In genomic region chr12:57216014-57216891, GRCh38 we compare ENCODE assay signal across 8 cellular contexts. TPM values are rescaled to one million over a fixed set of nuclear protein-coding genes. Genes with fewer than 3 reads are reported as not detected.
DNase-seq lines count a peak whose midpoint lies in the region; ATAC-seq, FAIRE-seq and TF ChIP-seq lines count a peak whose summit lies in the region.

Gene NXPH4, plus strand, starts transcription at chr12:57216794. Its CDS starts 176 bp downstream, at chr12:57216970.

- H3K36me3 Mint-ChIP-seq in osteocyte (ENCODE audit: unreplicated experiment), result no peaks in the 10 kb centered on the region

- peaks cover 9% of the 10 kb centered on the region for H3K27me3 Mint-ChIP-seq in osteocyte (ENCODE audit: unreplicated experiment)

- no peaks in the 10 kb centered on the region for H3K36me3 ChIP-seq in endothelial cell of umbilical vein (ENCODE audit: control insufficient read depth in 2 of 2, extremely low read depth in 1 of 2, insufficient read depth in 2 of 2, low read length in 2 of 2)

- no peak within 1 kb of the TSS for H3K9ac ChIP-seq in endothelial cell of umbilical vein (replicated peaks; ENCODE audit: extremely low read depth, insufficient read depth, low read length)

- H3K4me2 ChIP-seq in endothelial cell of umbilical vein (ENCODE audit: insufficient read depth, low read length), result no peak within 1 kb of the TSS

- TF ChIP-seq POLR2A in endothelial cell of umbilical vein (IDR thresholded peaks at IDR 0.05; ENCODE audit: low read depth, low read length), result no peak

- POLR2A ChIA-PET in endothelial cell of umbilical vein (lab: Charles Lee), result interaction anchor here (0.6 kb wide), 1 partner anchor 10 kb away, joined by 4 read pairs; no protein-coding TSS in a partner anchor

- H3K4me3 ChIP-seq in GM08714 (ENCODE audit: low read length) (peak within 1 kb of the TSS; percentile 35; the same call in 1 of the 2 replicates), endothelial cell of umbilical vein (replicated peaks in 1 of 3; ENCODE audit: insufficient read depth in 1 of 3, low read depth in 1 of 3, low read length in 3 of 3) (peak within 1 kb of the TSS in 1 of 3 experiments; percentile 22)

- dilution Hi-C loops in endothelial cell of umbilical vein (cut with MboI; ENCODE audit: extremely low pct_ligation_motif_present, low sequenced_read_pairs), result no loop called here

- no peak within 1 kb of the TSS for H3K27ac ChIP-seq in endothelial cell of umbilical vein (ENCODE audit: insufficient read depth, low read depth, low read length)

- H4K20me1 ChIP-seq in endothelial cell of umbilical vein (replicated peaks; ENCODE audit: control insufficient read depth, extremely low read depth, insufficient read depth, low read length), result no peaks in the 10 kb centered on the region

- FAIRE-seq in endothelial cell of umbilical vein (lab: Jason Lieb, UNC), result no peak

- no peaks in the 10 kb centered on the region for H3K9me3 ChIP-seq in endothelial cell of umbilical vein (replicated peaks; ENCODE audit: control insufficient read depth, insufficient read depth, low read length)

- no peaks in the 10 kb centered on the region for H3K9me1 ChIP-seq in endothelial cell of umbilical vein (replicated peaks; ENCODE audit: control insufficient read depth, extremely low read depth, insufficient read depth, low read length)

- no TSS peak for BruUV-seq in endothelial cell of umbilical vein (replicated peaks; lab: Mats Ljungman, UMichigan)

- H3K4me1 Mint-ChIP-seq in osteocyte (ENCODE audit: unreplicated experiment), result peaks cover 75% of the 10 kb centered on the region

- no peak for ATAC-seq in GM19455 (IDR thresholded peaks at IDR 0.05; ENCODE audit: unreplicated experiment)

- no peak for TF ChIP-seq RAD21 in Ishikawa (IDR thresholded peaks at IDR 0.05; ENCODE audit: low read depth)

- CTCF ChIA-PET in endothelial cell of umbilical vein (lab: Charles Lee), result interaction anchor here (0.7 to 4.7 kb wide), 4 partner anchors 11 to 26 kb away, joined by 3 to 214 read pairs (median 57); partner anchors contain the start of gene SHMT2

- no peak within 1 kb of the TSS for H2AFZ ChIP-seq in endothelial cell of umbilical vein (ENCODE audit: low read depth, low read length)

- TF ChIP-seq CTCF in endothelial cell of umbilical vein (IDR thresholded peaks at IDR 0.05; ENCODE audit: extremely low read depth in 1 of 2, insufficient read depth in 1 of 2, low read depth in 1 of 2, low read length in 2 of 2) (no peak), osteocyte (IDR thresholded peaks at IDR 0.05) (no peak)

- H3K79me2 ChIP-seq in endothelial cell of umbilical vein (ENCODE audit: control insufficient read depth, insufficient read depth, low read length), result no peaks in the 10 kb centered on the region

- peaks cover 2% of the 10 kb centered on the region for H3K4me1 ChIP-seq in endothelial cell of umbilical vein (ENCODE audit: control insufficient read depth, extremely low read depth, insufficient read depth, low read length)

- H3K27me3 ChIP-seq in endothelial cell of umbilical vein (ENCODE audit: control insufficient read depth in 2 of 2, insufficient read depth in 2 of 2, low read length in 2 of 2), result peaks cover 62 to 68% of the 10 kb centered on the region in 2 experiments

- peak within 1 kb of the TSS; percentile 49 for H3K27ac Mint-ChIP-seq in osteocyte (ENCODE audit: unreplicated experiment)

- peak within 1 kb of the TSS; percentile 88 for H3K4me3 Mint-ChIP-seq in osteocyte (ENCODE audit: unreplicated experiment)

- no peak for TF ChIP-seq EP300 in Ishikawa (IDR thresholded peaks at IDR 0.05; ENCODE audit: borderline replicate concordance)

- intact Hi-C loops in endothelial cell of umbilical vein (cut with micrococcal nuclease), result no loop called here

- H3K9me3 Mint-ChIP-seq in osteocyte (ENCODE audit: unreplicated experiment), result no peaks in the 10 kb centered on the region

- DNase-seq in activated CD4-positive, alpha-beta T cell treated with anti-CD3 and anti-CD28 coated beads, Interleukin-2, amount 50 U/mL, for 4 hours, result peak; percentile 55 to 57
- DNase-seq in endothelial cell of umbilical vein (ENCODE audit: low read depth, low spot score) (no peak), osteocyte (ENCODE audit: extremely low spot score, unreplicated experiment) (no peak), SIG-M5 treated with dmso at 0.1 percent for 504 hours (lab: John Stamatoyannopoulos, UW; ENCODE audit: unreplicated experiment) (no peak), NCI-H1092 treated with DMSO at 0.1 percent for 48 hours (lab: John Stamatoyannopoulos, UW) (no peak)

TF ChIP-seq in Ishikawa, 13 proteins besides CTCF, POLR2A, EP300 and RAD21 (continues in another document):
- TF ChIP-seq ZBTB7A (IDR thresholded peaks at IDR 0.05; ENCODE audit: low read depth), result peak; percentile 94
- TF ChIP-seq EGR1 (IDR thresholded peaks at IDR 0.05), result peak; percentile 7; the same call in 1 of the 2 replicates
- TF ChIP-seq, protein P1, sequence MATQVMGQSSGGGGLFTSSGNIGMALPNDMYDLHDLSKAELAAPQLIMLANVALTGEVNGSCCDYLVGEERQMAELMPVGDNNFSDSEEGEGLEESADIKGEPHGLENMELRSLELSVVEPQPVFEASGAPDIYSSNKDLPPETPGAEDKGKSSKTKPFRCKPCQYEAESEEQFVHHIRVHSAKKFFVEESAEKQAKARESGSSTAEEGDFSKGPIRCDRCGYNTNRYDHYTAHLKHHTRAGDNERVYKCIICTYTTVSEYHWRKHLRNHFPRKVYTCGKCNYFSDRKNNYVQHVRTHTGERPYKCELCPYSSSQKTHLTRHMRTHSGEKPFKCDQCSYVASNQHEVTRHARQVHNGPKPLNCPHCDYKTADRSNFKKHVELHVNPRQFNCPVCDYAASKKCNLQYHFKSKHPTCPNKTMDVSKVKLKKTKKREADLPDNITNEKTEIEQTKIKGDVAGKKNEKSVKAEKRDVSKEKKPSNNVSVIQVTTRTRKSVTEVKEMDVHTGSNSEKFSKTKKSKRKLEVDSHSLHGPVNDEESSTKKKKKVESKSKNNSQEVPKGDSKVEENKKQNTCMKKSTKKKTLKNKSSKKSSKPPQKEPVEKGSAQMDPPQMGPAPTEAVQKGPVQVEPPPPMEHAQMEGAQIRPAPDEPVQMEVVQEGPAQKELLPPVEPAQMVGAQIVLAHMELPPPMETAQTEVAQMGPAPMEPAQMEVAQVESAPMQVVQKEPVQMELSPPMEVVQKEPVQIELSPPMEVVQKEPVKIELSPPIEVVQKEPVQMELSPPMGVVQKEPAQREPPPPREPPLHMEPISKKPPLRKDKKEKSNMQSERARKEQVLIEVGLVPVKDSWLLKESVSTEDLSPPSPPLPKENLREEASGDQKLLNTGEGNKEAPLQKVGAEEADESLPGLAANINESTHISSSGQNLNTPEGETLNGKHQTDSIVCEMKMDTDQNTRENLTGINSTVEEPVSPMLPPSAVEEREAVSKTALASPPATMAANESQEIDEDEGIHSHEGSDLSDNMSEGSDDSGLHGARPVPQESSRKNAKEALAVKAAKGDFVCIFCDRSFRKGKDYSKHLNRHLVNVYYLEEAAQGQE (IDR thresholded peaks at IDR 0.05; ENCODE audit: low read depth), result no peak

TF ChIP-seq in endothelial cell of umbilical vein, 7 proteins besides CTCF, POLR2A, EP300 and RAD21:
- peak; percentile 79 for TF ChIP-seq EZH2 (IDR thresholded peaks at IDR 0.05; ENCODE audit: borderline replicate concordance, low read depth, low read length, severe bottlenecking)
- no peak for TF ChIP-seq MYC (IDR thresholded peaks at IDR 0.05; ENCODE audit: low read depth, low read length)
- no peak for TF ChIP-seq MAX (IDR thresholded peaks at IDR 0.05; ENCODE audit: insufficient read depth, insufficient read length)
TF ChIP-seq in endothelial cell of umbilical vein: peak in this region for 1.

RNA-seq across cellular contexts. Expression of gene NXPH4, which starts in this region (rescaled TPM):
- total RNA-seq in endothelial cell of umbilical vein (not detected in 2 replicates), osteocyte (62.6 and 63.8 TPM in 2 replicates)
- 0.07 TPM in 1 of 2 replicates, not detected in the other for polyA plus RNA-seq in endothelial cell of umbilical vein
- polyA plus RNA-seq in endothelial cell of umbilical vein (2011; cell fraction: cytosol; rRNA removed), result 0.04 and 0.06 TPM in 2 replicates
- polyA plus RNA-seq in endothelial cell of umbilical vein (2011; cell fraction: nucleus; rRNA removed), result not detected in 2 replicates
- not detected in 2 replicates for polyA plus RNA-seq in endothelial cell of umbilical vein (2012)
- polyA minus RNA-seq in endothelial cell of umbilical vein, result 0.11 TPM in 1 of 2 replicates, not detected in the other
- 2.8 TPM for polyA minus RNA-seq in endothelial cell of umbilical vein (2011; cell fraction: cytosol; rRNA and poly(A)+ RNA removed)
- not detected in 2 replicates for polyA minus RNA-seq in endothelial cell of umbilical vein (2011; cell fraction: nucleus; rRNA and poly(A)+ RNA removed)

Comparison
In these comparisons a context has a peak if more than half of its experiments do, and no peak if none do; other contexts are left out.
1. RNA of gene NXPH4 (total RNA-seq): 62.6 to 63.8 TPM in osteocyte; not detected in endothelial cell of umbilical vein; every median in the first group is over 10 times any median in the second.
2. DNase-seq: peak in activated CD4-positive, alpha-beta T cell treated with anti-CD3 and anti-CD28 coated beads, Interleukin-2, amount 50 U/mL, for 4 hours (2 of 2); none in endothelial cell of umbilical vein (single experiment), osteocyte (single experiment), SIG-M5 treated with dmso at 0.1 percent for 504 hours (single experiment) and NCI-H1092 treated with DMSO at 0.1 percent for 48 hours (single experiment).